Comparison of ENCODE assay signal across 22 cellular contexts in the genomic region with DNA sequence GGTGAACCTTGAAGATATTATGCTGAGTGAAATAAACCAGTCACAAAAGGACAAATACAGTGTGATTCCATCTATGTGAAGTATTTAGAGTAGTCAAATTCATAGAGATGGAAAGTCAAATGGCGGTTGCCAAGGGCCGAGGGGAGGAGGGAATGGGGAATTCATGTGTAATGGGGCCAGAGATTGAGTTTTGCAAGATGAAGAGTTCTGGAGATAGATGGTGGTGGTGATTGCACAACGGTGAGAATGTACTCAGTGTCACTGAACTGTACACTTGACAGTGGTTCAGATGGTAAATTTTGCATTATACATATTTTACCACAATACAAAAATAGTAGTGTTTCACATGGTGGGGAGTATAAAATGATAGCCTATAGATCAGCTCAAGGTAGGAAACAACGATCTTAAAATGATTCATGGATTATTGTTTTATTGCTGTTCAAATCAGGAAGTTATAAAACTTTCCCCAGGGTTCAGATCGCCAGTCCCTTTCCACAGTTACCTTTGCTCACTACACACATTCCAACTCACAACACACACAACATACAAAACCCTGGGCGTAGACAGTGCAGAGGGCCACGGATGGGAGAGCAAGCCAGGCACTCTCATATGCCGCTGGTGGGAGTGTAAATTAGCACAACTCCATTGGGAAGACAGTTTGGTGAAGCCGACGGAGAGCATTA.
"Had no signal": no experiment of that assay in that cellular context is flagged by ENCODE, and none has a peak within 500 bp of the region (broad histone marks: within the 10 kb centered on the region; RNA-seq: fewer than 3 reads in every experiment).

No MANE protein-coding gene starts in this region.

- DNase-seq: activated CD8-positive, alpha-beta memory T cell treated with anti-CD3 and anti-CD28 coated beads, Interleukin-2, amount 50 U/mL, for 48 hours; activated effector memory CD4-positive, alpha-beta T cell treated with Interleukin-2 at 50 U/mL for 16 hours; activated naive CD4-positive, alpha-beta T cell treated with anti-CD3 and anti-CD28 coated beads, Interleukin-2, amount 10 ng/mL, durations not matched to agents 7 days and 5 days; activated naive CD8-positive, alpha-beta T cell treated with anti-CD3 and anti-CD28 coated beads, Interleukin-2, amount 50 U/mL, for 24 hours; activated T-cell treated with anti-CD3 and anti-CD28 coated beads, Interleukin-2, amount 50 U/mL, for 72 hours; effector memory CD8-positive, alpha-beta T cell; glutamatergic neuron; hippocampal formation; kidney glomerular epithelial cell; left ventricle myocardium superior; sigmoid colon; stimulated activated CD4-positive, alpha-beta T cell treated with anti-CD3 and anti-CD28 coated beads, Interleukin-2, amount 100 ng/mL, for 48 hours; stimulated activated CD8-positive, alpha-beta memory T cell treated with anti-CD3 and anti-CD28 coated beads, Interleukin-4, amount 100 ng/mL, for 48 hours; stimulated activated naive CD4-positive, alpha-beta T cell; T-cell; testis had no signal

- H3K36me3 Mint-ChIP-seq: activated naive CD4-positive, alpha-beta T cell treated with anti-CD3 and anti-CD28 coated beads, Interleukin-2, amount 10 ng/mL, durations not matched to agents 7 days and 5 days had no signal

- H3K9me3 Mint-ChIP-seq: activated naive CD4-positive, alpha-beta T cell treated with anti-CD3 and anti-CD28 coated beads, Interleukin-2, amount 10 ng/mL, durations not matched to agents 7 days and 5 days; activated naive CD8-positive, alpha-beta T cell treated with anti-CD3 and anti-CD28 coated beads, Interleukin-2, amount 50 U/mL, for 24 hours; activated T-cell treated with anti-CD3 and anti-CD28 coated beads, Interleukin-2, amount 50 U/mL, for 72 hours; dendritic cell treated with granulocyte-macrophage colony-stimulating factor and Interleukin-4, amounts not matched to agents 40 ng/mL and 50 ng/mL, for 4 days; effector memory CD8-positive, alpha-beta T cell; T-cell; WTC11 had no signal

- H3K4me3 ChIP-seq: cardiac muscle cell, esophagus muscularis mucosa, sigmoid colon, testis had no signal

- H3K4me1 Mint-ChIP-seq: activated naive CD4-positive, alpha-beta T cell treated with anti-CD3 and anti-CD28 coated beads, Interleukin-2, amount 10 ng/mL, durations not matched to agents 7 days and 5 days; activated naive CD8-positive, alpha-beta T cell treated with anti-CD3 and anti-CD28 coated beads, Interleukin-2, amount 50 U/mL, for 24 hours had no signal

- H3K36me3 ChIP-seq: cardiac muscle cell, esophagus muscularis mucosa, sigmoid colon had no signal

- H3K4me3 Mint-ChIP-seq: activated naive CD4-positive, alpha-beta T cell treated with anti-CD3 and anti-CD28 coated beads, Interleukin-2, amount 10 ng/mL, durations not matched to agents 7 days and 5 days; activated naive CD8-positive, alpha-beta T cell treated with anti-CD3 and anti-CD28 coated beads, Interleukin-2, amount 50 U/mL, for 24 hours; activated T-cell treated with anti-CD3 and anti-CD28 coated beads, Interleukin-2, amount 50 U/mL, for 72 hours; dendritic cell treated with granulocyte-macrophage colony-stimulating factor and Interleukin-4, amounts not matched to agents 40 ng/mL and 50 ng/mL, for 4 days; effector memory CD8-positive, alpha-beta T cell; T-cell; type B pancreatic cell; WTC11 had no signal

- H3K27me3 ChIP-seq: cardiac muscle cell, esophagus muscularis mucosa, sigmoid colon, testis had no signal

- H3K27ac ChIP-seq: cardiac muscle cell, esophagus muscularis mucosa, sigmoid colon, testis had no signal

- H3K27me3 Mint-ChIP-seq: activated naive CD4-positive, alpha-beta T cell treated with anti-CD3 and anti-CD28 coated beads, Interleukin-2, amount 10 ng/mL, durations not matched to agents 7 days and 5 days; activated naive CD8-positive, alpha-beta T cell treated with anti-CD3 and anti-CD28 coated beads, Interleukin-2, amount 50 U/mL, for 24 hours; dendritic cell treated with granulocyte-macrophage colony-stimulating factor and Interleukin-4, amounts not matched to agents 40 ng/mL and 50 ng/mL, for 4 days; effector memory CD8-positive, alpha-beta T cell; T-cell had no signal

- ATAC-seq: activated naive CD8-positive, alpha-beta T cell treated with anti-CD3 and anti-CD28 coated beads, Interleukin-2, amount 50 U/mL, for 24 hours; activated T-cell treated with anti-CD3 and anti-CD28 coated beads, Interleukin-2, amount 50 U/mL, for 72 hours; effector memory CD8-positive, alpha-beta T cell; left ventricle myocardium superior; SK-N-SH treated with all-trans-retinoic acid at 6 μM for 48 hours; T-cell; WTC11 had no signal

- H3K27ac Mint-ChIP-seq: activated naive CD4-positive, alpha-beta T cell treated with anti-CD3 and anti-CD28 coated beads, Interleukin-2, amount 10 ng/mL, durations not matched to agents 7 days and 5 days; activated naive CD8-positive, alpha-beta T cell treated with anti-CD3 and anti-CD28 coated beads, Interleukin-2, amount 50 U/mL, for 24 hours; activated T-cell treated with anti-CD3 and anti-CD28 coated beads, Interleukin-2, amount 50 U/mL, for 72 hours; dendritic cell treated with granulocyte-macrophage colony-stimulating factor and Interleukin-4, amounts not matched to agents 40 ng/mL and 50 ng/mL, for 4 days; effector memory CD8-positive, alpha-beta T cell; T-cell; type B pancreatic cell; WTC11 had no signal

- H3K9me3 ChIP-seq: esophagus muscularis mucosa, sigmoid colon, testis had no signal

- H3K4me1 ChIP-seq: esophagus muscularis mucosa, sigmoid colon, testis had no signal
